In the genomic region with DNA sequence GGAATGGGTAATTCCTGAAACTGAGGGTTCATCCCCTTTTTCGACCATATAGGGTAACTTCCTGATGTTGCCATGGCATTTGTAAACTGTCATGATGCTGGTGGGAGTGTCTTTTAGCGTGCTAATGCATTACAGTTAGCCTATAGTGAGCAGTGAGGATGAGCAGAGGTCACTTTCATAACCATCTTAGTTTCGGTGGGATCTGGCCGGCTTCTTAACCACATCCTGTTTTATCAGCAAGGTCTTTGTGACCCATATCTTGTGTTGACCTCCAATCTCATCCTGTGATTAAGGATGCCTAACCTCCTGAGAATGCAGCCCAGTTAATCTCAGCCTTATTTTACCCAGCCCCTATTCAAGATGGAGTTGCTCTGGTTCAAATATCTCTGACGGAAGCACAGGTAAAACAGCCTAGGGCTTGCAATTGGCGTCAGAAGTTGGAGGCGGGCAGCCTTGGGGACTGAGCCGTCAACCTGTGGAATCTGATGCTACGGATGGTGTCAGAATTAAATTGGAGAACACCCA, we compare ENCODE assay signal across 11 cellular contexts. TPM values are rescaled to one million over a fixed set of nuclear protein-coding genes. Genes with fewer than 3 reads are reported as not detected.
DNase-seq lines count a peak whose midpoint lies in the region; ATAC-seq and TF ChIP-seq lines count a peak whose summit lies in the region.
"Had no signal": no experiment of that assay in that cellular context is flagged by ENCODE, and none has a peak within 500 bp of the region (broad histone marks: within the 10 kb centered on the region; RNA-seq: fewer than 3 reads in every experiment).

No MANE protein-coding gene starts in this region.

- no TSS peak for BruUV-seq in MCF 10A (replicated peaks; lab: Mats Ljungman, UMichigan)

- H3K36me3 Mint-ChIP-seq in activated CD4-positive, alpha-beta T cell treated with anti-CD3 and anti-CD28 coated beads for 36 hours (ENCODE audit: low read depth): peaks cover 32% of the 10 kb centered on the region
- H3K36me3 Mint-ChIP-seq in stimulated activated naive B cell treated with anti-CD40 and anti-IgM and Interleukin-4, amounts not matched to agents 10 μg/mL and 1 μg/mL and 100 μg/mL, for 72 hours: peaks cover 16 to 18% of the 10 kb centered on the region in 2 donors
- peaks cover 12% of the 10 kb centered on the region for H3K36me3 Mint-ChIP-seq in MCF 10A (ENCODE audit: insufficient read depth, unreplicated experiment)

- TF ChIP-seq CTCF in VCaP (conservative IDR thresholded peaks at IDR 0.05) (no peak), MCF 10A (IDR thresholded peaks at IDR 0.05; ENCODE audit: unreplicated experiment) (no peak)

- POLR2A ChIA-PET in activated CD4-positive, alpha-beta T cell treated with anti-CD3 and anti-CD28 coated beads for 36 hours (lab: Charles Lee): no interaction called here
- POLR2A ChIA-PET in MCF 10A (lab: Yijun Ruan, JAX): no interaction called here

- no peak overlapping the region for H3K4me3 Mint-ChIP-seq in activated CD4-positive, alpha-beta T cell treated with anti-CD3 and anti-CD28 coated beads for 36 hours
- no peak overlapping the region for H3K4me3 Mint-ChIP-seq in stimulated activated naive B cell treated with anti-CD40 and anti-IgM and Interleukin-4, amounts not matched to agents 10 μg/mL and 1 μg/mL and 100 μg/mL, for 72 hours
- no peak overlapping the region for H3K4me3 Mint-ChIP-seq in MCF 10A (ENCODE audit: unreplicated experiment)
- H3K4me3 Mint-ChIP-seq: activated naive CD4-positive, alpha-beta T cell treated with anti-CD3 and anti-CD28 coated beads, Interleukin-2, amount 50 U/mL, for 24 hours had no signal

- H3K4me1 Mint-ChIP-seq in activated CD4-positive, alpha-beta T cell treated with anti-CD3 and anti-CD28 coated beads for 36 hours: peaks cover 27% of the 10 kb centered on the region
- peaks cover 14 to 41% of the 10 kb centered on the region in 2 donors for H3K4me1 Mint-ChIP-seq in stimulated activated naive B cell treated with anti-CD40 and anti-IgM and Interleukin-4, amounts not matched to agents 10 μg/mL and 1 μg/mL and 100 μg/mL, for 72 hours
- H3K4me1 Mint-ChIP-seq in MCF 10A (ENCODE audit: insufficient read depth, unreplicated experiment): no peaks in the 10 kb centered on the region

- H3K9me3 Mint-ChIP-seq in activated CD4-positive, alpha-beta T cell treated with anti-CD3 and anti-CD28 coated beads for 36 hours (ENCODE audit: low read depth): peaks cover 3% of the 10 kb centered on the region
- H3K9me3 Mint-ChIP-seq in stimulated activated naive B cell treated with anti-CD40 and anti-IgM and Interleukin-4, amounts not matched to agents 10 μg/mL and 1 μg/mL and 100 μg/mL, for 72 hours: peaks cover 0 to 6% of the 10 kb centered on the region in 2 donors
- no peaks in the 10 kb centered on the region for H3K9me3 Mint-ChIP-seq in MCF 10A (ENCODE audit: unreplicated experiment)
- H3K9me3 Mint-ChIP-seq: activated naive CD4-positive, alpha-beta T cell treated with anti-CD3 and anti-CD28 coated beads, Interleukin-2, amount 50 U/mL, for 24 hours had no signal

- CTCF ChIA-PET in activated CD4-positive, alpha-beta T cell treated with anti-CD3 and anti-CD28 coated beads for 36 hours (lab: Charles Lee): no interaction called here
- CTCF ChIA-PET in MCF 10A (lab: Yijun Ruan, JAX): no interaction called here

- DNase-seq in activated CD4-positive, alpha-beta T cell treated with anti-CD3 and anti-CD28 coated beads for 36 hours: peak; percentile 12
- no peak for DNase-seq in activated CD4-positive, alpha-beta T cell treated with anti-CD3 and anti-CD28 coated beads for 48 hours
- DNase-seq in stimulated activated naive B cell treated with anti-CD40 and anti-IgM and Interleukin-4, amounts not matched to agents 10 μg/mL and 1 μg/mL and 100 μg/mL, for 72 hours: no peak
- DNase-seq in MCF 10A (ENCODE audit: unreplicated experiment) (no peak), H4 (ENCODE audit: low spot score) (no peak)
- DNase-seq in stimulated activated CD4-positive, alpha-beta T cell treated with anti-CD3 and anti-CD28 coated beads, Interleukin-2, amount 100 ng/mL, for 24 hours: no peak
- DNase-seq: gastrocnemius medialis, tibial artery had no signal

- H3K27ac Mint-ChIP-seq in activated CD4-positive, alpha-beta T cell treated with anti-CD3 and anti-CD28 coated beads for 36 hours: no peak overlapping the region
- H3K27ac Mint-ChIP-seq in stimulated activated naive B cell treated with anti-CD40 and anti-IgM and Interleukin-4, amounts not matched to agents 10 μg/mL and 1 μg/mL and 100 μg/mL, for 72 hours: no peak overlapping the region
- H3K27ac Mint-ChIP-seq in MCF 10A (ENCODE audit: low read depth, unreplicated experiment): no peak overlapping the region
- H3K27ac Mint-ChIP-seq: activated naive CD4-positive, alpha-beta T cell treated with anti-CD3 and anti-CD28 coated beads, Interleukin-2, amount 50 U/mL, for 24 hours had no signal

- H3K27me3 Mint-ChIP-seq in activated CD4-positive, alpha-beta T cell treated with anti-CD3 and anti-CD28 coated beads for 36 hours: no peaks in the 10 kb centered on the region
- H3K27me3 Mint-ChIP-seq in stimulated activated naive B cell treated with anti-CD40 and anti-IgM and Interleukin-4, amounts not matched to agents 10 μg/mL and 1 μg/mL and 100 μg/mL, for 72 hours: no peaks in the 10 kb centered on the region
- no peaks in the 10 kb centered on the region for H3K27me3 Mint-ChIP-seq in MCF 10A (ENCODE audit: insufficient read depth, unreplicated experiment)
- H3K27me3 Mint-ChIP-seq: activated naive CD4-positive, alpha-beta T cell treated with anti-CD3 and anti-CD28 coated beads, Interleukin-2, amount 50 U/mL, for 24 hours had no signal

- peak overlapping the region; percentile 95 for H3K27ac ChIP-seq in VCaP
- H3K27ac ChIP-seq: gastrocnemius medialis, tibial artery had no signal

- intact Hi-C loops in activated CD4-positive, alpha-beta T cell treated with anti-CD3 and anti-CD28 coated beads for 36 hours (cut with DNase I, micrococcal nuclease): no loop called here
- intact Hi-C loops in MCF 10A (cut with micrococcal nuclease): no loop called here

- peak; percentile 57 for ATAC-seq in activated CD4-positive, alpha-beta T cell treated with anti-CD3 and anti-CD28 coated beads for 36 hours
- ATAC-seq in HG03139 (IDR thresholded peaks at IDR 0.05; ENCODE audit: unreplicated experiment): peak; percentile 83
- ATAC-seq in stimulated activated naive B cell treated with anti-CD40 and anti-IgM and Interleukin-4, amounts not matched to agents 10 μg/mL and 1 μg/mL and 100 μg/mL, for 72 hours (replicated peaks): peak; percentile 63 to 76
- ATAC-seq: gastrocnemius medialis had no signal

RNA-seq across cellular contexts. Expression of gene RALBP1, which starts 19.5 kb away (rescaled TPM):
- total RNA-seq in activated CD4-positive, alpha-beta T cell treated with anti-CD3 and anti-CD28 coated beads for 36 hours: 10 to 100 TPM; 49.4 to 51.1 TPM
- 47.0 and 47.9 TPM in 2 replicates for total RNA-seq in MCF 10A (2022)
- total RNA-seq in H4 (2014; rRNA removed; shearing (Covaris generic)): 49.0 and 53.8 TPM in 2 replicates
